ENCODE assay signal across 1 cellular context in the genomic region with DNA sequence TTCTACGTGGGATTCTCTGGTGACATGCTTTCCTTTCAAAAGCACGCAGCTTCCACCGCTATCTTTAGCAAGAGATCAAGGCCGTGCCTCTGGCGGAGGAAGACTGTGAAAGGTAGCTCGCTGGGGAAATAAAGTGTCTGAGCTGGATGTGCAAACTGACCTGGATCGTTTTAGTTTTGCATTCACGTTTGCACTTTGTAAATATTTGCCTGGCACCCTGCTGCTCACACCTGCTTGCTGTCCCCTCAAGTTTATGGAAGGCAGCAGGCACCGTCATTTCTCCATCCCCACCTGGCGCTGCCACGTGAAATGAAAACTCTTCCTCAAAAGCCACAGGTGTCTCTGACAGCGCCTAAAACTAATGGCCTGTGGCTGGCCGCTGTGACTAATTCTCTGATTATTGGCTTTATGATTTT.
A peak's percentile ranks its signal among the peaks of the same experiment; 100 is the strongest.
TF ChIP-seq lines count a peak whose summit lies in the region.

No MANE protein-coding gene starts in this region.

TF ChIP-seq in GM12878, 131 proteins besides CTCF, POLR2A, EP300 and RAD21 (continued from another document and continues in another):
- TF ChIP-seq, protein P1, sequence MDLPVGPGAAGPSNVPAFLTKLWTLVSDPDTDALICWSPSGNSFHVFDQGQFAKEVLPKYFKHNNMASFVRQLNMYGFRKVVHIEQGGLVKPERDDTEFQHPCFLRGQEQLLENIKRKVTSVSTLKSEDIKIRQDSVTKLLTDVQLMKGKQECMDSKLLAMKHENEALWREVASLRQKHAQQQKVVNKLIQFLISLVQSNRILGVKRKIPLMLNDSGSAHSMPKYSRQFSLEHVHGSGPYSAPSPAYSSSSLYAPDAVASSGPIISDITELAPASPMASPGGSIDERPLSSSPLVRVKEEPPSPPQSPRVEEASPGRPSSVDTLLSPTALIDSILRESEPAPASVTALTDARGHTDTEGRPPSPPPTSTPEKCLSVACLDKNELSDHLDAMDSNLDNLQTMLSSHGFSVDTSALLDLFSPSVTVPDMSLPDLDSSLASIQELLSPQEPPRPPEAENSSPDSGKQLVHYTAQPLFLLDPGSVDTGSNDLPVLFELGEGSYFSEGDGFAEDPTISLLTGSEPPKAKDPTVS (IDR thresholded peaks at IDR 0.05; ENCODE audit: low read depth, low read length) = no peak
- peak; percentile 80 for TF ChIP-seq TBL1XR1 (IDR thresholded peaks at IDR 0.05; ENCODE audit: low read depth, low read length)
- TF ChIP-seq ZNF217 (IDR thresholded peaks at IDR 0.05) = no peak
- no peak for TF ChIP-seq ASH2L (IDR thresholded peaks at IDR 0.05; ENCODE audit: borderline replicate concordance, low read depth)
- no peak for TF ChIP-seq ZSCAN29 (IDR thresholded peaks at IDR 0.05)
- TF ChIP-seq MLLT1 (IDR thresholded peaks at IDR 0.05) = no peak
- TF ChIP-seq JUND (IDR thresholded peaks at IDR 0.05; ENCODE audit: low read depth, low read length) = 0 out of 2 replicates have a peak, but pooled peaks have one; percentile 31
- no peak for TF ChIP-seq NR2C1 (IDR thresholded peaks at IDR 0.05)
- peak; percentile 34; the same call in 1 of the 2 replicates for TF ChIP-seq MTA3 (IDR thresholded peaks at IDR 0.05; ENCODE audit: borderline replicate concordance, low read length)
- TF ChIP-seq, protein P2, sequence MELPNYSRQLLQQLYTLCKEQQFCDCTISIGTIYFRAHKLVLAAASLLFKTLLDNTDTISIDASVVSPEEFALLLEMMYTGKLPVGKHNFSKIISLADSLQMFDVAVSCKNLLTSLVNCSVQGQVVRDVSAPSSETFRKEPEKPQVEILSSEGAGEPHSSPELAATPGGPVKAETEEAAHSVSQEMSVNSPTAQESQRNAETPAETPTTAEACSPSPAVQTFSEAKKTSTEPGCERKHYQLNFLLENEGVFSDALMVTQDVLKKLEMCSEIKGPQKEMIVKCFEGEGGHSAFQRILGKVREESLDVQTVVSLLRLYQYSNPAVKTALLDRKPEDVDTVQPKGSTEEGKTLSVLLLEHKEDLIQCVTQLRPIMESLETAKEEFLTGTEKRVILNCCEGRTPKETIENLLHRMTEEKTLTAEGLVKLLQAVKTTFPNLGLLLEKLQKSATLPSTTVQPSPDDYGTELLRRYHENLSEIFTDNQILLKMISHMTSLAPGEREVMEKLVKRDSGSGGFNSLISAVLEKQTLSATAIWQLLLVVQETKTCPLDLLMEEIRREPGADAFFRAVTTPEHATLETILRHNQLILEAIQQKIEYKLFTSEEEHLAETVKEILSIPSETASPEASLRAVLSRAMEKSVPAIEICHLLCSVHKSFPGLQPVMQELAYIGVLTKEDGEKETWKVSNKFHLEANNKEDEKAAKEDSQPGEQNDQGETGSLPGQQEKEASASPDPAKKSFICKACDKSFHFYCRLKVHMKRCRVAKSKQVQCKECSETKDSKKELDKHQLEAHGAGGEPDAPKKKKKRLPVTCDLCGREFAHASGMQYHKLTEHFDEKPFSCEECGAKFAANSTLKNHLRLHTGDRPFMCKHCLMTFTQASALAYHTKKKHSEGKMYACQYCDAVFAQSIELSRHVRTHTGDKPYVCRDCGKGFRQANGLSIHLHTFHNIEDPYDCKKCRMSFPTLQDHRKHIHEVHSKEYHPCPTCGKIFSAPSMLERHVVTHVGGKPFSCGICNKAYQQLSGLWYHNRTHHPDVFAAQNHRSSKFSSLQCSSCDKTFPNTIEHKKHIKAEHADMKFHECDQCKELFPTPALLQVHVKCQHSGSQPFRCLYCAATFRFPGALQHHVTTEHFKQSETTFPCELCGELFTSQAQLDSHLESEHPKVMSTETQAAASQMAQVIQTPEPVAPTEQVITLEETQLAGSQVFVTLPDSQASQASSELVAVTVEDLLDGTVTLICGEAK (IDR thresholded peaks at IDR 0.05; ENCODE audit: borderline replicate concordance) = no peak
- TF ChIP-seq, protein P3, sequence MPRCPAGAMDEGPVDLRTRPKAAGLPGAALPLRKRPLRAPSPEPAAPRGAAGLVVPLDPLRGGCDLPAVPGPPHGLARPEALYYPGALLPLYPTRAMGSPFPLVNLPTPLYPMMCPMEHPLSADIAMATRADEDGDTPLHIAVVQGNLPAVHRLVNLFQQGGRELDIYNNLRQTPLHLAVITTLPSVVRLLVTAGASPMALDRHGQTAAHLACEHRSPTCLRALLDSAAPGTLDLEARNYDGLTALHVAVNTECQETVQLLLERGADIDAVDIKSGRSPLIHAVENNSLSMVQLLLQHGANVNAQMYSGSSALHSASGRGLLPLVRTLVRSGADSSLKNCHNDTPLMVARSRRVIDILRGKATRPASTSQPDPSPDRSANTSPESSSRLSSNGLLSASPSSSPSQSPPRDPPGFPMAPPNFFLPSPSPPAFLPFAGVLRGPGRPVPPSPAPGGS (IDR thresholded peaks at IDR 0.05; ENCODE audit: borderline replicate concordance, insufficient read depth, low read depth, low read length, poor library complexity, severe bottlenecking) = no peak
- TF ChIP-seq ELK1 (IDR thresholded peaks at IDR 0.05; ENCODE audit: low read depth, low read length) = no peak
- peak; percentile 94 for TF ChIP-seq RUNX3 (IDR thresholded peaks at IDR 0.05; ENCODE audit: low read length)
- TF ChIP-seq PKNOX1 (IDR thresholded peaks at IDR 0.05) = 0 out of 2 replicates have a peak, but pooled peaks have one; percentile 22
- peak; percentile 83 for TF ChIP-seq JUNB (IDR thresholded peaks at IDR 0.05)
- TF ChIP-seq SUPT20H (IDR thresholded peaks at IDR 0.05; ENCODE audit: borderline replicate concordance, control insufficient read depth, low read depth, low read length) = no peak
- peak; percentile 49 for TF ChIP-seq ATF7 (IDR thresholded peaks at IDR 0.05; ENCODE audit: low read depth)
- TF ChIP-seq CEBPZ (IDR thresholded peaks at IDR 0.05; ENCODE audit: low read depth, low read length) = no peak
- TF ChIP-seq LARP7 (IDR thresholded peaks at IDR 0.05) = no peak
- TF ChIP-seq SRF (IDR thresholded peaks at IDR 0.05; ENCODE audit: low read depth in 2 of 2, low read length in 2 of 2) = no peak
- peak; percentile 11; the same call in 1 of the 2 replicates for TF ChIP-seq TCF7 (IDR thresholded peaks at IDR 0.05; ENCODE audit: borderline replicate concordance)
- TF ChIP-seq POLR2AphosphoS2 (IDR thresholded peaks at IDR 0.05; ENCODE audit: low read depth, low read length) = no peak
- TF ChIP-seq ZNF24 (IDR thresholded peaks at IDR 0.05) = no peak
- no peak for TF ChIP-seq HCFC1 (IDR thresholded peaks at IDR 0.05; ENCODE audit: low read length)
- no peak for TF ChIP-seq MYB (IDR thresholded peaks at IDR 0.05; ENCODE audit: borderline replicate concordance, low read depth, low read length)
- peak; percentile 54; the same call in 1 of the 2 replicates for TF ChIP-seq CREB1 (IDR thresholded peaks at IDR 0.05; ENCODE audit: low read depth)
- TF ChIP-seq, protein P4, sequence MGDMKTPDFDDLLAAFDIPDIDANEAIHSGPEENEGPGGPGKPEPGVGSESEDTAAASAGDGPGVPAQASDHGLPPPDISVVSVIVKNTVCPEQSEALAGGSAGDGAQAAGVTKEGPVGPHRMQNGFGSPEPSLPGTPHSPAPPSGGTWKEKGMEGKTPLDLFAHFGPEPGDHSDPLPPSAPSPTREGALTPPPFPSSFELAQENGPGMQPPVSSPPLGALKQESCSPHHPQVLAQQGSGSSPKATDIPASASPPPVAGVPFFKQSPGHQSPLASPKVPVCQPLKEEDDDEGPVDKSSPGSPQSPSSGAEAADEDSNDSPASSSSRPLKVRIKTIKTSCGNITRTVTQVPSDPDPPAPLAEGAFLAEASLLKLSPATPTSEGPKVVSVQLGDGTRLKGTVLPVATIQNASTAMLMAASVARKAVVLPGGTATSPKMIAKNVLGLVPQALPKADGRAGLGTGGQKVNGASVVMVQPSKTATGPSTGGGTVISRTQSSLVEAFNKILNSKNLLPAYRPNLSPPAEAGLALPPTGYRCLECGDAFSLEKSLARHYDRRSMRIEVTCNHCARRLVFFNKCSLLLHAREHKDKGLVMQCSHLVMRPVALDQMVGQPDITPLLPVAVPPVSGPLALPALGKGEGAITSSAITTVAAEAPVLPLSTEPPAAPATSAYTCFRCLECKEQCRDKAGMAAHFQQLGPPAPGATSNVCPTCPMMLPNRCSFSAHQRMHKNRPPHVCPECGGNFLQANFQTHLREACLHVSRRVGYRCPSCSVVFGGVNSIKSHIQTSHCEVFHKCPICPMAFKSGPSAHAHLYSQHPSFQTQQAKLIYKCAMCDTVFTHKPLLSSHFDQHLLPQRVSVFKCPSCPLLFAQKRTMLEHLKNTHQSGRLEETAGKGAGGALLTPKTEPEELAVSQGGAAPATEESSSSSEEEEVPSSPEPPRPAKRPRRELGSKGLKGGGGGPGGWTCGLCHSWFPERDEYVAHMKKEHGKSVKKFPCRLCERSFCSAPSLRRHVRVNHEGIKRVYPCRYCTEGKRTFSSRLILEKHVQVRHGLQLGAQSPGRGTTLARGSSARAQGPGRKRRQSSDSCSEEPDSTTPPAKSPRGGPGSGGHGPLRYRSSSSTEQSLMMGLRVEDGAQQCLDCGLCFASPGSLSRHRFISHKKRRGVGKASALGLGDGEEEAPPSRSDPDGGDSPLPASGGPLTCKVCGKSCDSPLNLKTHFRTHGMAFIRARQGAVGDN (IDR thresholded peaks at IDR 0.05) = peak; percentile 37; the same call in 1 of the 2 replicates
- peak; percentile 87 for TF ChIP-seq BCL11A (IDR thresholded peaks at IDR 0.05; ENCODE audit: low read depth, low read length)
- TF ChIP-seq RFX5 (IDR thresholded peaks at IDR 0.05; ENCODE audit: low read depth, low read length) = no peak
- TF ChIP-seq BMI1 (IDR thresholded peaks at IDR 0.05; ENCODE audit: borderline replicate concordance) = no peak
- TF ChIP-seq KDM1A (IDR thresholded peaks at IDR 0.05; ENCODE audit: borderline replicate concordance) = no peak
- TF ChIP-seq HDAC2 (IDR thresholded peaks at IDR 0.05) = no peak
- no peak for TF ChIP-seq USF2 (IDR thresholded peaks at IDR 0.05; ENCODE audit: borderline replicate concordance, low read depth, low read length)
- peak; percentile 73; the same call in 1 of the 2 replicates for TF ChIP-seq PAX5 (IDR thresholded peaks at IDR 0.05; ENCODE audit: borderline replicate concordance, low read depth, low read length)
- no peak for TF ChIP-seq IRF5 (IDR thresholded peaks at IDR 0.05; ENCODE audit: borderline replicate concordance)
- no peak for TF ChIP-seq SMC3 (IDR thresholded peaks at IDR 0.05; ENCODE audit: borderline replicate concordance, low read length)
